Comparison of ENCODE assay signal across 18 cellular contexts in the genomic region with DNA sequence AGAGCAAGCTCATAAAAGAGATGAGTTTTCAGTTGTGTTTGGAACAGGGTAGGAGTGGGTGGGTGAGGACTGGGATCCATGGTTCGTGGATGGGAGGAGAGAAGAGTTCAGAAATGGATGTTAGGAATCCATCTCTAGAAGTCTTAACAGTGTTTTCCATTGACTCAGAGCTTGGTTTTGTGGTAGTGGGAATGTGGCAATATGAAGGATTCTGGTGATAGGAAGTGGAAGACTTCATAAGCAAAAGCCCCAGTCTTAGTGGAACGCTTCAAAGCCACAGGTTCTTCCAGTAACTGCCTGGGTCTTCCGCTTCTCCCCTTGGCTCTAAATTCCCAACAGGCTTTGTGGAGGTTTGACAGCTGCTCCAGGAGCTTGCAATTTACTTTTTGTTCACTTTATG.
DNase-seq lines count a peak whose midpoint lies in the region; FAIRE-seq and TF ChIP-seq lines count a peak whose summit lies in the region.
"Had no signal": no experiment of that assay in that cellular context is flagged by ENCODE, and none has a peak within 500 bp of the region (broad histone marks: within the 10 kb centered on the region; RNA-seq: fewer than 3 reads in every experiment).

No MANE protein-coding gene starts in this region.

- H3K36me3 Mint-ChIP-seq in MCF 10A (ENCODE audit: insufficient read depth, unreplicated experiment) (no peaks in the 10 kb centered on the region), astrocyte (ENCODE audit: low read depth, unreplicated experiment) (peaks cover 4% of the 10 kb centered on the region)
- H3K36me3 Mint-ChIP-seq: CD4-positive, alpha-beta memory T cell had no signal

- no peaks in the 10 kb centered on the region for H3K9me3 ChIP-seq in mammary epithelial cell (replicated peaks; ENCODE audit: insufficient read depth, low read length)
- no peaks in the 10 kb centered on the region for H3K9me3 ChIP-seq in astrocyte (ENCODE audit: insufficient read depth, low read depth, low read length)
- no peaks in the 10 kb centered on the region for H3K9me3 ChIP-seq in mesenchymal stem cell (ENCODE audit: control insufficient read depth, low read length)

- no peak overlapping the region for H2BK5ac ChIP-seq in mesenchymal stem cell (ENCODE audit: low read depth, low read length, poor library complexity, severe bottlenecking)

- H2BK15ac ChIP-seq in mesenchymal stem cell (ENCODE audit: low read depth, poor library complexity, severe bottlenecking) = no peak overlapping the region

- H3K4ac ChIP-seq in mesenchymal stem cell (ENCODE audit: low read depth in 1 of 2, low read length in 2 of 2) = no peak overlapping the region

- H3K79me2 ChIP-seq in mammary epithelial cell (ENCODE audit: insufficient read depth, low read length) (no peaks in the 10 kb centered on the region), astrocyte (ENCODE audit: insufficient read depth, low read length) (no peaks in the 10 kb centered on the region)

- intact Hi-C loops in mammary epithelial cell (cut with micrococcal nuclease) = no loop called here
- intact Hi-C loops in MCF 10A (cut with micrococcal nuclease) = no loop called here
- intact Hi-C loops in posterior cingulate gyrus (cut with DNase I) = no loop called here

- H3K27me3 Mint-ChIP-seq in MCF 10A (ENCODE audit: insufficient read depth, unreplicated experiment) (peaks cover 33% of the 10 kb centered on the region), astrocyte (ENCODE audit: low read depth, unreplicated experiment) (peaks cover 4% of the 10 kb centered on the region)

- H3K9me3 Mint-ChIP-seq in MCF 10A (ENCODE audit: unreplicated experiment) = no peaks in the 10 kb centered on the region
- H3K9me3 Mint-ChIP-seq in astrocyte (ENCODE audit: unreplicated experiment) = peaks cover 7% of the 10 kb centered on the region
- H3K9me3 Mint-ChIP-seq: CD4-positive, alpha-beta memory T cell had no signal

- H3K79me1 ChIP-seq in mesenchymal stem cell (replicated peaks; ENCODE audit: low read length, poor library complexity, severe bottlenecking) = peaks cover 3% of the 10 kb centered on the region

- no peak overlapping the region for H2BK120ac ChIP-seq in mesenchymal stem cell (ENCODE audit: low read depth, low read length)

- H4K8ac ChIP-seq in mesenchymal stem cell (ENCODE audit: low read length) = no peak overlapping the region

- no peak overlapping the region for H3K4me2 ChIP-seq in mammary epithelial cell (ENCODE audit: insufficient read depth, low read depth, low read length)
- H3K4me2 ChIP-seq in astrocyte (ENCODE audit: low read length) = no peak overlapping the region
- H3K4me2 ChIP-seq in mesenchymal stem cell (ENCODE audit: low read length, poor library complexity, severe bottlenecking) = no peak overlapping the region
- H3K4me2 ChIP-seq: GM23338 had no signal

- H3K27me3 ChIP-seq in mammary epithelial cell (ENCODE audit: insufficient read depth, low read length) = no peaks in the 10 kb centered on the region
- peaks cover 13% of the 10 kb centered on the region for H3K27me3 ChIP-seq in astrocyte (ENCODE audit: insufficient read depth, low read length)
- peaks cover 4 to 67% of the 10 kb centered on the region in 2 experiments for H3K27me3 ChIP-seq in mesenchymal stem cell (ENCODE audit: control insufficient read depth in 1 of 2, insufficient read depth in 1 of 2, low read length in 2 of 2)

- BruUV-seq in mammary epithelial cell (replicated peaks; lab: Mats Ljungman, UMichigan) = no TSS peak
- BruUV-seq in MCF 10A (replicated peaks; lab: Mats Ljungman, UMichigan) = no TSS peak

- no peak overlapping the region for H4K91ac ChIP-seq in mesenchymal stem cell (ENCODE audit: low read length)

- H2BK12ac ChIP-seq in mesenchymal stem cell (ENCODE audit: low read length in 2 of 2) = no peak overlapping the region

- in situ Hi-C loops in mammary epithelial cell (cut with MboI; ENCODE audit: low sequenced_read_pairs in 2 of 2) = no loop called here

- H2AFZ ChIP-seq in mammary epithelial cell (ENCODE audit: low read depth, low read length) (no peak overlapping the region), astrocyte (ENCODE audit: low read depth, low read length) (no peak overlapping the region), mesenchymal stem cell (ENCODE audit: low read depth, low read length) (no peak overlapping the region)
- H2AFZ ChIP-seq: GM23338 had no signal

- H3K23ac ChIP-seq in mesenchymal stem cell (ENCODE audit: low read length in 2 of 2) = no peak overlapping the region

- DNase-seq in mammary epithelial cell = peak; percentile 17
- no peak for DNase-seq in MCF 10A (ENCODE audit: unreplicated experiment)
- DNase-seq in astrocyte (ENCODE audit: low read depth) = peak; percentile 11
- peak; percentile 46 for DNase-seq in mesenchymal stem cell
- DNase-seq in putamen (ENCODE audit: low spot score) = no peak
- no peak for DNase-seq in posterior cingulate gyrus
- no peak for DNase-seq in activated effector memory CD4-positive, alpha-beta T cell treated with anti-CD3 and anti-CD28 coated beads, Interleukin-2, amount 50 U/mL, for 16 hours
- no peak for DNase-seq in iPS-NIHi7 (ENCODE audit: extremely low spot score)
- DNase-seq: CD4-positive, alpha-beta memory T cell; DMS79; EL; H7 had no signal

- H3K4me3 Mint-ChIP-seq in MCF 10A (ENCODE audit: unreplicated experiment) (no peak overlapping the region), astrocyte (ENCODE audit: unreplicated experiment) (no peak overlapping the region)
- H3K4me3 Mint-ChIP-seq: CD4-positive, alpha-beta memory T cell; GM23338; IgD-negative memory B cell had no signal

- 61% methylated on average over 3 of the region's 3 CpGs for WGBS in mammary epithelial cell (ENCODE audit: low coverage, missing lambda C conversion rate)
- WGBS in mesenchymal stem cell = 81% methylated on average over 3 of the region's 3 CpGs

- H3K27ac Mint-ChIP-seq in MCF 10A (ENCODE audit: low read depth, unreplicated experiment) = no peak overlapping the region
- no peak overlapping the region for H3K27ac Mint-ChIP-seq in astrocyte (ENCODE audit: unreplicated experiment)
- H3K27ac Mint-ChIP-seq: CD4-positive, alpha-beta memory T cell; GM23338; IgD-negative memory B cell had no signal

- H2AK5ac ChIP-seq in mesenchymal stem cell (ENCODE audit: low read length, severe bottlenecking) = no peak overlapping the region

- H3K18ac ChIP-seq in mesenchymal stem cell (ENCODE audit: low read depth in 1 of 2, low read length in 2 of 2) = no peak overlapping the region

- POLR2A ChIA-PET in MCF 10A (lab: Yijun Ruan, JAX) = interaction anchor here (1.0 to 1.1 kb wide), 2 partner anchors 42 to 411 kb away, joined by 3 to 4 read pairs; no protein-coding TSS in a partner anchor

- H3K4me1 Mint-ChIP-seq in MCF 10A (ENCODE audit: insufficient read depth, unreplicated experiment) (no peaks in the 10 kb centered on the region), astrocyte (ENCODE audit: low read depth, unreplicated experiment) (peaks cover 19% of the 10 kb centered on the region)
- H3K4me1 Mint-ChIP-seq: CD4-positive, alpha-beta memory T cell; GM23338; IgD-negative memory B cell had no signal

- no peak for FAIRE-seq in astrocyte (lab: Jason Lieb, UNC)
- FAIRE-seq: G401.6, GM12891 had no signal

- dilution Hi-C loops in mammary epithelial cell (cut with HindIII; ENCODE audit: low sequenced_read_pairs) = no loop called here

- no peak overlapping the region for H3K14ac ChIP-seq in mesenchymal stem cell (ENCODE audit: low read length in 2 of 2)

- H3K27ac ChIP-seq in mammary epithelial cell (ENCODE audit: insufficient read depth, low read depth, low read length) (no peak overlapping the region), astrocyte (ENCODE audit: low read depth, low read length) (no peak overlapping the region), mesenchymal stem cell (ENCODE audit: low read length, poor library complexity, severe bottlenecking) (no peak overlapping the region)
- H3K27ac ChIP-seq: 22Rv1, C4-2B had no signal

- H3K4me3 ChIP-seq in mammary epithelial cell (replicated peaks in 1 of 3; ENCODE audit: insufficient read depth in 1 of 3, low read depth in 2 of 3, low read length in 3 of 3) (no peak overlapping the region), astrocyte (ENCODE audit: insufficient read depth, low read depth, low read length) (no peak overlapping the region), mesenchymal stem cell (ENCODE audit: insufficient read depth in 1 of 2, low read depth in 1 of 2, low read length in 2 of 2) (no peak overlapping the region)
- H3K4me3 ChIP-seq: GM23338 had no signal

- H3K4me1 ChIP-seq in mammary epithelial cell (ENCODE audit: insufficient read depth, low read length) (no peaks in the 10 kb centered on the region), astrocyte (ENCODE audit: insufficient read depth, low read length) (peaks cover 4% of the 10 kb centered on the region), mesenchymal stem cell (ENCODE audit: control insufficient read depth, insufficient read depth, low read depth, low read length) (peaks cover 5% of the 10 kb centered on the region)

- H4K20me1 ChIP-seq in mammary epithelial cell (ENCODE audit: insufficient read depth, low read length) (no peaks in the 10 kb centered on the region), astrocyte (ENCODE audit: insufficient read depth, low read length) (no peaks in the 10 kb centered on the region)

- TF ChIP-seq CTCF in mammary epithelial cell (conservative IDR thresholded peaks at IDR 0.05 in 1 of 2, IDR thresholded peaks at IDR 0.05 in 1 of 2; ENCODE audit: extremely low read depth in 1 of 2, insufficient read depth in 1 of 2, low read depth in 1 of 2, low read length in 2 of 2) = no peak
- TF ChIP-seq CTCF in MCF 10A (IDR thresholded peaks at IDR 0.05; ENCODE audit: unreplicated experiment) = no peak
- no peak for TF ChIP-seq CTCF in astrocyte (IDR thresholded peaks at IDR 0.05; ENCODE audit: insufficient read depth, low read depth, low read length)

- H3K36me3 ChIP-seq in mammary epithelial cell (ENCODE audit: insufficient read depth, low read length) (no peaks in the 10 kb centered on the region), astrocyte (ENCODE audit: insufficient read depth, low read length) (no peaks in the 10 kb centered on the region), mesenchymal stem cell (ENCODE audit: control insufficient read depth in 1 of 2, insufficient read depth in 2 of 2, low read depth in 1 of 2, low read length in 2 of 2) (peaks cover 0 to 5% of the 10 kb centered on the region in 2 experiments)

- H3K9ac ChIP-seq in mammary epithelial cell (ENCODE audit: insufficient read depth, low read length) (no peak overlapping the region), astrocyte (ENCODE audit: low read length) (no peak overlapping the region), mesenchymal stem cell (ENCODE audit: low read length) (no peak overlapping the region)

- CTCF ChIA-PET in mammary epithelial cell (lab: Charles Lee; ENCODE audit: low non-redundant PET) (no interaction called here), MCF 10A (lab: Yijun Ruan, JAX) (interaction anchor here (0.5 to 0.6 kb wide), 2 partner anchors 19 to 103 kb away, joined by 3 read pairs; no protein-coding TSS in a partner anchor)

Comparison
In these comparisons a context has a peak if more than half of its experiments do, and no peak if none do; other contexts are left out.
1. DNase-seq: peak in mammary epithelial cell (single experiment), astrocyte (single experiment) and mesenchymal stem cell (single experiment); none in MCF 10A (single experiment), putamen (single experiment), posterior cingulate gyrus (0 of 10), activated effector memory CD4-positive, alpha-beta T cell treated with anti-CD3 and anti-CD28 coated beads, Interleukin-2, amount 50 U/mL, for 16 hours (single experiment) and iPS-NIHi7 (single experiment).